18 cellular contexts compared by ENCODE assay signal in genomic region chr3:9485248-9485647, GRCh38.
DNase-seq lines count a peak whose midpoint lies in the region; ATAC-seq and TF ChIP-seq lines count a peak whose summit lies in the region.
"Had no signal": no experiment of that assay in that cellular context is flagged by ENCODE, and none has a peak within 500 bp of the region (broad histone marks: within the 10 kb centered on the region; RNA-seq: fewer than 3 reads in every experiment).

No MANE protein-coding gene starts in this region.

- no peaks in the 10 kb centered on the region for H3K4me1 ChIP-seq in HCT116 (ENCODE audit: control insufficient read depth in 1 of 2, insufficient read depth in 2 of 2, low read length in 2 of 2)
- H3K4me1 ChIP-seq in PC-3 (ENCODE audit: insufficient read depth, low read length): no peaks in the 10 kb centered on the region
- no peaks in the 10 kb centered on the region for H3K4me1 ChIP-seq in osteoblast (ENCODE audit: insufficient read depth, low read length)
- H3K4me1 ChIP-seq: BLaER1 had no signal

- TF ChIP-seq POLR2A in HCT116 (IDR thresholded peaks at IDR 0.05; ENCODE audit: borderline replicate concordance, extremely low read depth, insufficient read depth, insufficient read length): no peak

- intact Hi-C loops in HCT116 (cut with micrococcal nuclease): no loop called here
- intact Hi-C loops in PC-3 (cut with micrococcal nuclease): no loop called here
- intact Hi-C loops in posterior cingulate gyrus (cut with DNase I): no loop called here

- ATAC-seq in HCT116 (no peak), PC-3 (no peak), GM19452 (IDR thresholded peaks at IDR 0.05; ENCODE audit: unreplicated experiment) (no peak), HG02588 (IDR thresholded peaks at IDR 0.05; ENCODE audit: unreplicated experiment) (no peak)
- ATAC-seq: GM12878, GM23338 had no signal

- H3K9ac ChIP-seq in HCT116 (ENCODE audit: low read length) (no peak overlapping the region), PC-3 (ENCODE audit: low read length) (no peak overlapping the region)
- H3K9ac ChIP-seq: BLaER1 had no signal

- RAD21 ChIA-PET in HCT116 (lab: Charles Lee; ENCODE audit: low non-redundant PET in 1 of 2, low total read pairs in 2 of 2, uncharacterized antibody in 2 of 2, unreplicated experiment in 2 of 2): no interaction called here

- TF ChIP-seq CTCF in HCT116 (IDR thresholded peaks at IDR 0.05 in 2 of 3, conservative IDR thresholded peaks at IDR 0.05 in 1 of 3; ENCODE audit: borderline replicate concordance in 1 of 3, insufficient read depth in 1 of 3, low read depth in 2 of 3, low read length in 2 of 3): no peak
- TF ChIP-seq CTCF in PC-3 (conservative IDR thresholded peaks at IDR 0.05; ENCODE audit: low read depth, low read length): no peak
- no peak for TF ChIP-seq CTCF in osteoblast (IDR thresholded peaks at IDR 0.05; ENCODE audit: extremely low read depth, low read depth, low read length)

- H3K4me3 ChIP-seq in HCT116 (replicated peaks in 1 of 2; ENCODE audit: low read depth in 1 of 2, low read length in 2 of 2): no peak overlapping the region
- no peak overlapping the region for H3K4me3 ChIP-seq in PC-3 (ENCODE audit: low read length)
- H3K4me3 ChIP-seq in osteoblast (ENCODE audit: insufficient read depth, low read length): no peak overlapping the region
- H3K4me3 ChIP-seq: BLaER1, GM12878, GM23338 had no signal

- H3K27me3 ChIP-seq in HCT116 (ENCODE audit: insufficient read depth, low read length): no peaks in the 10 kb centered on the region
- H3K27me3 ChIP-seq in PC-3 (ENCODE audit: low read length): no peaks in the 10 kb centered on the region
- no peaks in the 10 kb centered on the region for H3K27me3 ChIP-seq in osteoblast (ENCODE audit: insufficient read depth, low read length)
- H3K27me3 ChIP-seq: BLaER1 had no signal

- H4K20me1 ChIP-seq in HCT116 (ENCODE audit: insufficient read depth): no peaks in the 10 kb centered on the region
- H4K20me1 ChIP-seq in PC-3 (ENCODE audit: low read length): no peaks in the 10 kb centered on the region
- H4K20me1 ChIP-seq in osteoblast (ENCODE audit: insufficient read depth, low read length): peaks cover 1% of the 10 kb centered on the region
- H4K20me1 ChIP-seq: BLaER1 had no signal

- no peak overlapping the region for H2AFZ ChIP-seq in HCT116 (ENCODE audit: low read depth, low read length, poor library complexity, severe bottlenecking)
- H2AFZ ChIP-seq in PC-3 (ENCODE audit: low read length): no peak overlapping the region
- no peak overlapping the region for H2AFZ ChIP-seq in osteoblast (ENCODE audit: low read length)
- H2AFZ ChIP-seq: GM23338 had no signal

- H3K9me3 ChIP-seq in HCT116 (ENCODE audit: control insufficient read depth in 1 of 2, insufficient read depth in 1 of 2, low read depth in 1 of 2, low read length in 2 of 2): no peaks in the 10 kb centered on the region
- H3K9me3 ChIP-seq in PC-3 (ENCODE audit: low read length): no peaks in the 10 kb centered on the region
- H3K9me3 ChIP-seq in osteoblast (ENCODE audit: low read depth, low read length): no peaks in the 10 kb centered on the region

- H3K27ac ChIP-seq in HCT116 (ENCODE audit: low read depth, low read length) (no peak overlapping the region), PC-3 (ENCODE audit: low read length) (no peak overlapping the region), osteoblast (ENCODE audit: low read depth, low read length) (no peak overlapping the region)
- H3K27ac ChIP-seq: BLaER1, C4-2B had no signal

- no peak overlapping the region for H3K4me2 ChIP-seq in HCT116 (ENCODE audit: low read length)
- no peak overlapping the region for H3K4me2 ChIP-seq in PC-3 (ENCODE audit: low read length)
- no peak overlapping the region for H3K4me2 ChIP-seq in osteoblast (ENCODE audit: insufficient read depth, low read length)
- H3K4me2 ChIP-seq: BLaER1, GM23338 had no signal

- H3K79me2 ChIP-seq in HCT116 (ENCODE audit: insufficient read depth, low read length): no peaks in the 10 kb centered on the region
- H3K79me2 ChIP-seq in PC-3 (ENCODE audit: low read length): no peaks in the 10 kb centered on the region
- no peaks in the 10 kb centered on the region for H3K79me2 ChIP-seq in osteoblast (ENCODE audit: insufficient read depth, low read length)

- H3K36me3 ChIP-seq in HCT116 (ENCODE audit: control insufficient read depth in 1 of 2, insufficient read depth in 2 of 2, low read length in 2 of 2): peaks cover 12 to 15% of the 10 kb centered on the region in 2 experiments; a peak in 3 of 4 replicates
- H3K36me3 ChIP-seq in PC-3 (ENCODE audit: low read depth, low read length): peaks cover 16% of the 10 kb centered on the region
- H3K36me3 ChIP-seq in osteoblast (ENCODE audit: insufficient read depth, low read length): peaks cover 19% of the 10 kb centered on the region

- TSS peak; percentile 14 for BruUV-seq in HCT116 (replicated peaks; lab: Mats Ljungman, UMichigan)
- BruUV-seq in PC-3 (replicated peaks; lab: Mats Ljungman, UMichigan): TSS peak; percentile 4

- CTCF ChIA-PET in HCT116 (lab: Charles Lee) (no interaction called here), HEK293T (lab: Yijun Ruan, JAX) (no interaction called here), PC-3 (lab: Charles Lee) (no interaction called here)

- POLR2A ChIA-PET in HCT116 (lab: Charles Lee): no interaction called here
- POLR2A ChIA-PET in HEK293T (lab: Yijun Ruan, JAX): no interaction called here
- POLR2A ChIA-PET in PC-3 (lab: Charles Lee; ENCODE audit: unreplicated experiment): no interaction called here

- H3K9me2 ChIP-seq in HCT116 (ENCODE audit: insufficient read depth) (no peaks in the 10 kb centered on the region), PC-3 (replicated peaks; ENCODE audit: low read length) (no peaks in the 10 kb centered on the region)

- H3F3A ChIP-seq in PC-3 (ENCODE audit: low read length, unreplicated experiment): no peaks in the 10 kb centered on the region

- no peak for DNase-seq in HCT116 (ENCODE audit: low read depth, low spot score)
- DNase-seq in HEK293T (ENCODE audit: extremely low spot score): no peak
- DNase-seq in PC-3: no peak
- peak; percentile 58 for DNase-seq in osteoblast (ENCODE audit: insufficient read length, low spot score, missing footprints)
- DNase-seq in posterior cingulate gyrus: no peak
- DNase-seq: CD4-positive, CD25-positive, alpha-beta regulatory T cell; CD8-positive, alpha-beta memory T cell; DMS 273 treated with DMSO at 0.1 percent for 48 hours; DMS79; EL; GDM1; H9 had no signal

- no peak for TF ChIP-seq RAD21 in HCT116 (IDR thresholded peaks at IDR 0.05; ENCODE audit: low read depth)

TF ChIP-seq in HCT116, 20 proteins besides CTCF, POLR2A, EP300 and RAD21 (continues in another document):
- TF ChIP-seq FOSL1 (IDR thresholded peaks at IDR 0.05; ENCODE audit: low read depth): no peak
- TF ChIP-seq EZH2phosphoT487 (IDR thresholded peaks at IDR 0.05; ENCODE audit: borderline replicate concordance): no peak
- no peak for TF ChIP-seq ELF1 (IDR thresholded peaks at IDR 0.05; ENCODE audit: borderline replicate concordance, low read depth)
- no peak for TF ChIP-seq EGR1 (IDR thresholded peaks at IDR 0.05; ENCODE audit: low read depth)
- TF ChIP-seq YY1 (IDR thresholded peaks at IDR 0.05; ENCODE audit: extremely low read depth, insufficient replicate concordance, low read depth, low read length): no peak
- no peak for TF ChIP-seq SRF (IDR thresholded peaks at IDR 0.05; ENCODE audit: low read depth)
- no peak for TF ChIP-seq ZFX (IDR thresholded peaks at IDR 0.05)
- no peak for TF ChIP-seq TCF7L2 (IDR thresholded peaks at IDR 0.05; ENCODE audit: borderline replicate concordance, extremely low read depth, insufficient read depth, insufficient read length)

TF ChIP-seq in HEK293T, 16 proteins besides CTCF, POLR2A, EP300 and RAD21:
- TF ChIP-seq PKNOX1 (IDR thresholded peaks at IDR 0.05) (peak; percentile 23; the same call in 1 of the 2 replicates), NFRKB (IDR thresholded peaks at IDR 0.05) (no peak), SUZ12 (IDR thresholded peaks at IDR 0.05) (no peak), ELF4 (IDR thresholded peaks at IDR 0.05) (no peak), HDGF (IDR thresholded peaks at IDR 0.05; ENCODE audit: borderline replicate concordance) (no peak), CTBP1 (IDR thresholded peaks at IDR 0.05; ENCODE audit: borderline replicate concordance) (no peak), L3MBTL2 (conservative IDR thresholded peaks at IDR 0.05) (no peak), SP1 (IDR thresholded peaks at IDR 0.05) (no peak)
